ENCODE assay signal across 8 cellular contexts in genomic region chr6:111824608-111825337, GRCh38. TPM values are rescaled to one million over a fixed set of nuclear protein-coding genes. Genes with fewer than 3 reads are reported as not detected.
DNase-seq lines count a peak whose midpoint lies in the region; ATAC-seq, FAIRE-seq and TF ChIP-seq lines count a peak whose summit lies in the region.

No MANE protein-coding gene starts in this region.

- H3K79me2 ChIP-seq in Karpas-422 (ENCODE audit: low read length): peaks cover 85% of the 10 kb centered on the region

- no peaks in the 10 kb centered on the region for H3K27me3 Mint-ChIP-seq in mesothelial cell of epicardium (ENCODE audit: low read depth)

- H3K9me3 ChIP-seq in Karpas-422 (ENCODE audit: low read length): no peaks in the 10 kb centered on the region; the same call in 1 of the 2 replicates

- no peak for DNase-seq in GM18507 (ENCODE audit: extremely low spot score, insufficient read length, low read depth)
- DNase-seq in Karpas-422: no peak
- no peak for DNase-seq in mesothelial cell of epicardium (ENCODE audit: low spot score in 2 of 2, unreplicated experiment in 2 of 2)
- DNase-seq in NCI-H345 treated with DMSO at 0.1 percent for 48 hours (lab: John Stamatoyannopoulos, UW; ENCODE audit: unreplicated experiment): no peak
- no peak for DNase-seq in pons (ENCODE audit: low spot score)
- no peak for DNase-seq in cerebellar nuclear complex (lab: John Stamatoyannopoulos, UW)

- peaks cover 5% of the 10 kb centered on the region for H3K36me3 Mint-ChIP-seq in mesothelial cell of epicardium

- peaks cover 10% of the 10 kb centered on the region; the same call in 1 of the 2 replicates for H3K36me3 ChIP-seq in Karpas-422 (ENCODE audit: insufficient read depth, low read length)

- H3K4me1 ChIP-seq in Karpas-422 (ENCODE audit: low read length): peaks cover 59% of the 10 kb centered on the region

- H3K9ac ChIP-seq in Karpas-422 (ENCODE audit: low read length): peak overlapping the region; percentile 8; the same call in 1 of the 2 replicates

- no peaks in the 10 kb centered on the region for H4K20me1 ChIP-seq in Karpas-422 (ENCODE audit: insufficient read depth, low read depth, low read length)

- ATAC-seq in GM21723 (IDR thresholded peaks at IDR 0.05; ENCODE audit: unreplicated experiment) (peak; percentile 91), esophagus mucosa (no peak)

- no peak overlapping the region for H3K4me3 Mint-ChIP-seq in mesothelial cell of epicardium

- peak overlapping the region; percentile 85 for H3K27ac Mint-ChIP-seq in mesothelial cell of epicardium

- H2AFZ ChIP-seq in Karpas-422 (ENCODE audit: low read length): no peak overlapping the region

- H3K9me2 ChIP-seq in Karpas-422 (replicated peaks; ENCODE audit: insufficient read depth, low read length): no peaks in the 10 kb centered on the region

- no peak for TF ChIP-seq CTCF in mesothelial cell of epicardium (IDR thresholded peaks at IDR 0.05; ENCODE audit: unreplicated experiment)

- peak; percentile 69 for FAIRE-seq in GM18507 (lab: Jason Lieb, UNC)

- peaks cover 39% of the 10 kb centered on the region for H3K4me1 Mint-ChIP-seq in mesothelial cell of epicardium

- H3K27ac ChIP-seq in Karpas-422 (ENCODE audit: low read length): peak overlapping the region; percentile 42

- no peaks in the 10 kb centered on the region for H3K27me3 ChIP-seq in Karpas-422 (ENCODE audit: low read length)

- H3K4me2 ChIP-seq in Karpas-422 (ENCODE audit: low read depth, low read length, poor library complexity, severe bottlenecking): peak overlapping the region; percentile 44

- no peaks in the 10 kb centered on the region for H3K9me3 Mint-ChIP-seq in mesothelial cell of epicardium

- H3K4me3 ChIP-seq in Karpas-422 (ENCODE audit: low read length): no peak overlapping the region; the same call in 1 of the 2 replicates

RNA-seq across cellular contexts. Expression of gene FYN, which starts 48.5 kb away (rescaled TPM):
- 249 and 311 TPM in 2 replicates for total RNA-seq in Karpas-422 (2014; rRNA removed; shearing (Covaris generic); ENCODE audit: low replicate concordance)
- total RNA-seq in mesothelial cell of epicardium: 104 to 123 TPM (median 115 TPM) in 3 replicates
- total RNA-seq in esophagus mucosa: 5.2 TPM

Comparison
In these comparisons a context has a peak if more than half of its experiments do, and no peak if none do; other contexts are left out.
1. RNA of gene FYN, which starts 48.5 kb away (total RNA-seq): 249 to 311 TPM in Karpas-422 and 104 to 123 TPM in mesothelial cell of epicardium; 5.2 TPM in esophagus mucosa (single experiment); every median in the first group is over 10 times any median in the second.